ENCODE assay signal across 15 cellular contexts in genomic region chr1:25122747-25123146, GRCh38.
DNase-seq lines count a peak whose midpoint lies in the region; ATAC-seq and TF ChIP-seq lines count a peak whose summit lies in the region.
"Had no signal": no experiment of that assay in that cellular context is flagged by ENCODE, and none has a peak within 500 bp of the region (broad histone marks: within the 10 kb centered on the region; RNA-seq: fewer than 3 reads in every experiment).

No MANE protein-coding gene starts in this region.

- H3K27ac ChIP-seq in heart left ventricle: no peak overlapping the region
- H3K27ac ChIP-seq in IMR-90 (ENCODE audit: insufficient read depth, low read length): no peak overlapping the region
- H3K27ac ChIP-seq in upper lobe of right lung: no peak overlapping the region
- no peak overlapping the region for H3K27ac ChIP-seq in psoas muscle
- H3K27ac ChIP-seq: GM23248 had no signal

- intact Hi-C loops in heart left ventricle (cut with DNase I): no loop called here
- intact Hi-C loops in cardiac septum (cut with DNase I): no loop called here
- intact Hi-C loops in IMR-90 (cut with micrococcal nuclease): no loop called here
- intact Hi-C loops in left ventricle myocardium superior (cut with micrococcal nuclease): no loop called here
- intact Hi-C loops in upper lobe of right lung (cut with DNase I): no loop called here
- intact Hi-C loops in psoas muscle (cut with DNase I): no loop called here

- DNase-seq in heart left ventricle: peak in 2 of 5 donors; percentile 22 to 65
- DNase-seq in cardiac septum (ENCODE audit: low spot score): no peak
- DNase-seq in IMR-90: no peak
- no peak for DNase-seq in left ventricle myocardium superior
- no peak for DNase-seq in upper lobe of right lung
- no peak for DNase-seq in psoas muscle
- DNase-seq in A172 (ENCODE audit: low spot score): no peak
- DNase-seq: ACHN; BE2C; C1 segment of cervical spinal cord; Caco-2; CD4-positive, CD25-positive, alpha-beta regulatory T cell; CD8-positive, alpha-beta memory T cell; GM23248 had no signal

- H4K91ac ChIP-seq in IMR-90 (ENCODE audit: insufficient read depth, low read depth, low read length): no peak overlapping the region

- H3K4me3 ChIP-seq in heart left ventricle: no peak overlapping the region
- no peak overlapping the region for H3K4me3 ChIP-seq in IMR-90 (ENCODE audit: insufficient read depth, low read depth, low read length)
- no peak overlapping the region for H3K4me3 ChIP-seq in upper lobe of right lung
- H3K4me3 ChIP-seq in psoas muscle: no peak overlapping the region
- H3K4me3 ChIP-seq: GM23248, HAP-1 had no signal

- 39 to 57% (median 42%) methylated on average over 3 to 5 of the region's 5 CpGs for WGBS in heart left ventricle, 4 donors
- 80% methylated on average over 1 of the region's 5 CpGs; no CpG with 5 or more reads in 1 of the 2 experiments for WGBS in IMR-90 (ENCODE audit: extremely low coverage in 2 of 2, insufficient read length in 1 of 2), 2 experiments
- 62 to 69% (median 63%) methylated on average over 5 of the region's 5 CpGs for WGBS in psoas muscle, 3 donors

- CTCF ChIA-PET in IMR-90 (lab: Yijun Ruan, JAX): interaction anchor here (0.5 kb wide), 1 partner anchor 42 kb away, joined by 3 read pairs; no protein-coding TSS in a partner anchor

- H2BK5ac ChIP-seq in IMR-90 (ENCODE audit: low read depth, low read length, poor library complexity, severe bottlenecking): no peak overlapping the region

- dilution Hi-C loops in IMR-90 (cut with HindIII; ENCODE audit: low sequenced_read_pairs, unreplicated experiment): no loop called here

- peak overlapping the region; percentile 24 for H2AK9ac ChIP-seq in IMR-90 (replicated peaks; ENCODE audit: low read depth, low read length, poor library complexity)

- H3K36me3 ChIP-seq in heart left ventricle: no peaks in the 10 kb centered on the region
- H3K36me3 ChIP-seq in IMR-90 (ENCODE audit: control insufficient read depth, insufficient read depth, low read length): no peaks in the 10 kb centered on the region
- no peaks in the 10 kb centered on the region for H3K36me3 ChIP-seq in upper lobe of right lung
- H3K36me3 ChIP-seq in psoas muscle (ENCODE audit: insufficient read depth in 1 of 2, low read depth in 1 of 2): no peaks in the 10 kb centered on the region
- H3K36me3 ChIP-seq: BE2C, HAP-1 had no signal

- no peak overlapping the region for H2BK120ac ChIP-seq in IMR-90 (ENCODE audit: low read depth, low read length)

- no peak overlapping the region for H2AK5ac ChIP-seq in IMR-90 (ENCODE audit: low read depth, low read length)

- H3K18ac ChIP-seq in IMR-90 (ENCODE audit: low read depth, low read length): no peak overlapping the region

- ATAC-seq in heart left ventricle (peak; percentile 80 to 95 (median 84)), IMR-90 (ENCODE audit: low read depth) (no peak), left ventricle myocardium superior (peak; percentile 98), upper lobe of right lung (peak; percentile 58), psoas muscle (no peak)

- H3K27me3 ChIP-seq in heart left ventricle: peaks cover 0 to 5% (median 0%) of the 10 kb centered on the region in 9 donors
- peaks cover 30% of the 10 kb centered on the region for H3K27me3 ChIP-seq in IMR-90 (ENCODE audit: control insufficient read depth, insufficient read depth, low read length)
- no peaks in the 10 kb centered on the region for H3K27me3 ChIP-seq in upper lobe of right lung
- H3K27me3 ChIP-seq in psoas muscle (ENCODE audit: insufficient read depth in 3 of 3, low read length in 2 of 3): peaks cover 0 to 3% (median 0%) of the 10 kb centered on the region in 3 donors
- H3K27me3 ChIP-seq: BE2C had no signal

- H3K9ac ChIP-seq in IMR-90 (ENCODE audit: low read depth, low read length): no peak overlapping the region
- H3K9ac ChIP-seq: GM23248 had no signal

- H3K4ac ChIP-seq in IMR-90 (ENCODE audit: low read depth, low read length): no peak overlapping the region

- no peak overlapping the region for H4K8ac ChIP-seq in IMR-90 (ENCODE audit: low read depth in 2 of 2, low read length in 2 of 2)

- no peak for TF ChIP-seq CTCF in heart left ventricle (IDR thresholded peaks at IDR 0.05)
- TF ChIP-seq CTCF in IMR-90 (conservative IDR thresholded peaks at IDR 0.05; ENCODE audit: low read depth, low read length): no peak
- TF ChIP-seq CTCF in upper lobe of right lung (IDR thresholded peaks at IDR 0.05): no peak
- TF ChIP-seq CTCF in psoas muscle (IDR thresholded peaks at IDR 0.05): no peak

- in situ Hi-C loops in IMR-90 (cut with MboI; ENCODE audit: low sequenced_read_pairs): no loop called here

- no peak overlapping the region for H3K4me2 ChIP-seq in IMR-90 (ENCODE audit: low read depth, low read length)

- no peaks in the 10 kb centered on the region for H3K79me1 ChIP-seq in IMR-90 (ENCODE audit: low read depth in 1 of 2, low read length in 2 of 2)

- H2BK20ac ChIP-seq in IMR-90 (ENCODE audit: low read depth, low read length): no peak overlapping the region

- H4K5ac ChIP-seq in IMR-90 (ENCODE audit: low read depth, low read length): no peak overlapping the region

- peak overlapping the region; percentile 63 for H2AFZ ChIP-seq in IMR-90 (replicated peaks; ENCODE audit: low read length, poor library complexity)
- H2AFZ ChIP-seq: GM23248 had no signal

- TF ChIP-seq POLR2A in heart left ventricle (IDR thresholded peaks at IDR 0.05): no peak
- TF ChIP-seq POLR2A in IMR-90 (IDR thresholded peaks at IDR 0.05; ENCODE audit: low read depth, low read length): no peak

- H3K9me1 ChIP-seq in IMR-90 (ENCODE audit: insufficient read depth, low read length): no peaks in the 10 kb centered on the region

- no peaks in the 10 kb centered on the region for H4K20me1 ChIP-seq in IMR-90 (ENCODE audit: insufficient read depth, low read length)

- TF ChIP-seq RAD21 in IMR-90 (IDR thresholded peaks at IDR 0.05; ENCODE audit: low read length): no peak

- peaks cover 0 to 4% (median 0%) of the 10 kb centered on the region in 12 donors for H3K4me1 ChIP-seq in heart left ventricle
- no peaks in the 10 kb centered on the region for H3K4me1 ChIP-seq in IMR-90 (ENCODE audit: control insufficient read depth, insufficient read depth, low read length)
- H3K4me1 ChIP-seq in upper lobe of right lung: no peaks in the 10 kb centered on the region
- H3K4me1 ChIP-seq in psoas muscle: no peaks in the 10 kb centered on the region
- H3K4me1 ChIP-seq: BE2C, Caco-2, HAP-1 had no signal

- POLR2A ChIA-PET in IMR-90 (lab: Charles Lee; ENCODE audit: unreplicated experiment): no interaction called here

- no peak overlapping the region for H3K14ac ChIP-seq in IMR-90 (replicated peaks; ENCODE audit: low read depth, low read length)

- H3K9me3 ChIP-seq in heart left ventricle (peaks cover 0 to 2% (median 0%) of the 10 kb centered on the region in 12 donors), IMR-90 (ENCODE audit: control insufficient read depth, insufficient read depth, low read length) (no peaks in the 10 kb centered on the region), upper lobe of right lung (no peaks in the 10 kb centered on the region), psoas muscle (no peaks in the 10 kb centered on the region)
- H3K9me3 ChIP-seq: BE2C, Caco-2, HAP-1 had no signal

- H2BK15ac ChIP-seq in IMR-90 (ENCODE audit: low read depth, low read length): no peak overlapping the region

- no TSS peak for BruUV-seq in IMR-90 (replicated peaks; lab: Mats Ljungman, UMichigan)

- H3K56ac ChIP-seq in IMR-90 (ENCODE audit: extremely low read depth, insufficient read depth, low read length): no peak overlapping the region

- no peak overlapping the region for H3K23ac ChIP-seq in IMR-90 (ENCODE audit: low read depth, low read length)

TF ChIP-seq in IMR-90, 13 proteins besides CTCF, POLR2A, EP300 and RAD21:
- TF ChIP-seq NFE2L2 (IDR thresholded peaks at IDR 0.05; ENCODE audit: low read depth, low read length) (no peak), RCOR1 (IDR thresholded peaks at IDR 0.05; ENCODE audit: insufficient replicate concordance, low read length) (no peak), CHD1 (IDR thresholded peaks at IDR 0.05; ENCODE audit: low read depth, low read length) (no peak), RFX5 (IDR thresholded peaks at IDR 0.05; ENCODE audit: low read depth, low read length) (no peak), MXI1 (IDR thresholded peaks at IDR 0.05; ENCODE audit: borderline replicate concordance, low read depth, low read length) (no peak), FOS (IDR thresholded peaks at IDR 0.05; ENCODE audit: low read depth, low read length) (no peak), CEBPB (IDR thresholded peaks at IDR 0.05; ENCODE audit: low read depth, low read length) (no peak), BHLHE40 (IDR thresholded peaks at IDR 0.05; ENCODE audit: low read depth, low read length) (no peak), ELK1 (IDR thresholded peaks at IDR 0.05; ENCODE audit: borderline replicate concordance, low read depth, low read length) (no peak), MAFK (IDR thresholded peaks at IDR 0.05; ENCODE audit: low read depth, low read length) (no peak), SMC3 (IDR thresholded peaks at IDR 0.05; ENCODE audit: low read depth, low read length) (no peak), MAZ (IDR thresholded peaks at IDR 0.05; ENCODE audit: borderline replicate concordance, low read depth, low read length) (no peak)

Comparison
In these comparisons a context has a peak if more than half of its experiments do, and no peak if none do; other contexts are left out.
1. ATAC-seq: peak in heart left ventricle (4 of 4), left ventricle myocardium superior (single experiment) and upper lobe of right lung (single experiment); none in IMR-90 (single experiment) and psoas muscle (0 of 4).